8 cellular contexts compared by ENCODE assay signal in the genomic region with DNA sequence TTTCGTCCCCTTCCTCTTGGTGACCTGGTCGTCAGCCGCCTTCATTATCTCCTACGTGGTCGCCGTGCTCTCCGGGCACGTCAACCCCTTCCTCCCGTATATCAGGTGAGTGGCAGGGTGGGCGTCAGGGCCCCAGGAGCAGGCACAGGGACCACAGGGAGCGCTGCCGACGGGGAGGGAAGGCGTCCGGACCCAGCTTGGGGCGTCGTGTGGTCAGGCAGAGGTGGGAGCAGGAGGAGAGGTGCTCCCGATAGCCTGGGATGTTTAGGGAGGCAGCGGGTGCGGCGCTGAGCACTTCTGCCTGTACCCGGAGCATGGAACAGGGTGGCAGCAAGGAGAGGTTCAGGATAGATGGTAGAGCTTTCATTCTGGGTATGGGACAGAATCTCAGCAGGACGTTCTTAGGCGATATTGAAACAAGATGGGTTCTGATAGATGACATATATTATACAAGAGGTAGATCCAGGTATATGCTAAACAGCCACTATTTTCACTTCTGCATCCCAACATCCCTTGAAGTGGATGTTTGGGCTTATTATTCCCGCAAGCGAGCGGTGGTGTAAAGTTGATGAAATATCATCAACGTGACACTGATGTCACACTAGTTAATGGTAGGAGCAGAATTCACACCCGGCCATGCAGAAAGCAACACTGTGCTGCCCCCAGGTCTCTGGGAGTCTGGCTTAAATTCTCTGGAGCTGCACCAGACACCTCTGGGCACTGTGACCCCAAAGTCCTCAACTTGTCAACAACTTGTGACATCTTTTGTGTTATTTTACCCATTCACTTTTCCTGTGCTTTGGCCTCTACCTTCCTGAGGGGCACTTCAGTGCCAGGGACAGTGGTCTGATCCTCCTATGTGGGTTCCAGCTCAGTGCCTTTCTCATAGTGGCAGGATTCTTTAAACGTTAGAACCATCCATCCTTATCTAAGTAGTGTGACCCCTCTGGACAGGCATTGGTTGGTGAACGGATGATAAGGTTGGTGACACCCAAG. TPM values are rescaled to one million over a fixed set of nuclear protein-coding genes. Genes with fewer than 3 reads are reported as not detected.
DNase-seq lines count a peak whose midpoint lies in the region; ATAC-seq and TF ChIP-seq lines count a peak whose summit lies in the region.

No MANE protein-coding gene starts in this region.

- no peak for TF ChIP-seq CTCF in A673 (conservative IDR thresholded peaks at IDR 0.05; ENCODE audit: low read depth, low read length)
- TF ChIP-seq CTCF in RWPE1 (conservative IDR thresholded peaks at IDR 0.05; ENCODE audit: low read depth): no peak
- no peak for TF ChIP-seq CTCF in dorsolateral prefrontal cortex (IDR thresholded peaks at IDR 0.05 in 54 of 56, conservative IDR thresholded peaks at IDR 0.05 in 2 of 56; ENCODE audit: low read depth in 1 of 56, partially characterized antibody in 56 of 56)
- TF ChIP-seq CTCF in vagina (IDR thresholded peaks at IDR 0.05): no peak

- H2AK5ac ChIP-seq in mesenchymal stem cell (ENCODE audit: low read length, severe bottlenecking): no peak overlapping the region

- H3K9me3 ChIP-seq in A673 (ENCODE audit: low read depth, low read length, poor library complexity, severe bottlenecking) (no peaks in the 10 kb centered on the region), mesenchymal stem cell (ENCODE audit: control insufficient read depth, low read length) (no peaks in the 10 kb centered on the region), vagina (no peaks in the 10 kb centered on the region)

- H3K27me3 ChIP-seq in A673 (replicated peaks; ENCODE audit: insufficient read depth, low read depth, low read length, poor library complexity) (no peaks in the 10 kb centered on the region), dorsolateral prefrontal cortex (peaks cover 0 to 4% (median 0%) of the 10 kb centered on the region in 45 donors), mesenchymal stem cell (ENCODE audit: control insufficient read depth in 1 of 2, insufficient read depth in 1 of 2, low read length in 2 of 2) (no peaks in the 10 kb centered on the region), vagina (no peaks in the 10 kb centered on the region)

- H3K4me3 ChIP-seq in A673 (ENCODE audit: low read depth, low read length, poor library complexity, severe bottlenecking) (peak overlapping the region; percentile 75), dorsolateral prefrontal cortex (peak overlapping the region; percentile 53 to 92 (median 80)), mesenchymal stem cell (ENCODE audit: insufficient read depth in 1 of 2, low read depth in 1 of 2, low read length in 2 of 2) (peak overlapping the region; percentile 69 to 90), vagina (peak overlapping the region; percentile 75 to 93)

- peak; percentile 19 for ATAC-seq in GM18505 (IDR thresholded peaks at IDR 0.05; ENCODE audit: unreplicated experiment)
- ATAC-seq in HG02973 (IDR thresholded peaks at IDR 0.05; ENCODE audit: unreplicated experiment): peak; percentile 19
- ATAC-seq in HG03469 (IDR thresholded peaks at IDR 0.05; ENCODE audit: unreplicated experiment): no peak

- H3K79me1 ChIP-seq in mesenchymal stem cell (replicated peaks; ENCODE audit: low read length, poor library complexity, severe bottlenecking): peaks cover 5% of the 10 kb centered on the region

- no peak for TF ChIP-seq POLR2A in GM18505 (IDR thresholded peaks at IDR 0.05; ENCODE audit: borderline replicate concordance, extremely low read depth, insufficient read depth, insufficient read length)
- TF ChIP-seq POLR2A in vagina (IDR thresholded peaks at IDR 0.05): no peak

- 9% methylated on average over 28 of the region's 31 CpGs for WGBS in mesenchymal stem cell

- H4K8ac ChIP-seq in mesenchymal stem cell (ENCODE audit: low read length): peak overlapping the region; percentile 85

- H2BK120ac ChIP-seq in mesenchymal stem cell (ENCODE audit: low read depth, low read length): peak overlapping the region; percentile 65

- BruUV-seq in A673 (replicated peaks; lab: Mats Ljungman, UMichigan): TSS peak; percentile 40

- CTCF ChIA-PET in A673 (lab: Charles Lee): interaction anchor here (0.5 kb wide), 1 partner anchor 49 kb away, joined by 4 read pairs; no protein-coding TSS in a partner anchor
- CTCF ChIA-PET in RWPE1 (lab: Yijun Ruan, JAX): interaction anchor here (0.6 kb wide), 1 partner anchor 355 kb away, joined by 4 read pairs; no protein-coding TSS in a partner anchor

- intact Hi-C loops in A673 (cut with micrococcal nuclease; ENCODE audit: unreplicated experiment) (no loop called here), dorsolateral prefrontal cortex (cut with DNase I) (no loop called here), vagina (cut with DNase I) (no loop called here)

- peak overlapping the region in 1 of 2 experiments; percentile 0 for H3K23ac ChIP-seq in mesenchymal stem cell (ENCODE audit: low read length in 2 of 2)

- H4K91ac ChIP-seq in mesenchymal stem cell (ENCODE audit: low read length): peak overlapping the region; percentile 96

- peak overlapping the region; percentile 87 for H3K27ac ChIP-seq in A673 (ENCODE audit: low read depth, low read length, poor library complexity, severe bottlenecking)
- peak overlapping the region; percentile 90 for H3K27ac ChIP-seq in RWPE1
- peak overlapping the region in 55 of 59 donors; percentile 32 to 95 (median 84) for H3K27ac ChIP-seq in dorsolateral prefrontal cortex
- H3K27ac ChIP-seq in mesenchymal stem cell (ENCODE audit: low read length, poor library complexity, severe bottlenecking): peak overlapping the region; percentile 49
- H3K27ac ChIP-seq in vagina: peak overlapping the region; percentile 96

- H3K4me2 ChIP-seq in mesenchymal stem cell (ENCODE audit: low read length, poor library complexity, severe bottlenecking): peak overlapping the region; percentile 76

- DNase-seq in A673 (ENCODE audit: low spot score) (peak; percentile 35), RWPE1 (ENCODE audit: low spot score) (peak; percentile 26), dorsolateral prefrontal cortex (no peak), mesenchymal stem cell (peak; percentile 57), vagina (ENCODE audit: extremely low spot score in 2 of 2) (no peak)

- POLR2A ChIA-PET in A673 (lab: Charles Lee; ENCODE audit: low non-redundant PET): no interaction called here
- POLR2A ChIA-PET in RWPE1 (lab: Yijun Ruan, JAX; ENCODE audit: low non-redundant PET): interaction anchor here (0.6 to 0.7 kb wide), 2 partner anchors 25 to 1540 kb away, joined by 3 to 4 read pairs; no protein-coding TSS in a partner anchor

- peak overlapping the region; percentile 87 for H2BK15ac ChIP-seq in mesenchymal stem cell (ENCODE audit: low read depth, poor library complexity, severe bottlenecking)

- H3K9ac ChIP-seq in mesenchymal stem cell (ENCODE audit: low read length): peak overlapping the region; percentile 98

- peak overlapping the region; percentile 69 to 94 for H2BK12ac ChIP-seq in mesenchymal stem cell (ENCODE audit: low read length in 2 of 2)

- peaks cover 18% of the 10 kb centered on the region for H3K4me1 ChIP-seq in A673 (ENCODE audit: insufficient read depth, low read length, poor library complexity, severe bottlenecking)
- H3K4me1 ChIP-seq in mesenchymal stem cell (ENCODE audit: control insufficient read depth, insufficient read depth, low read depth, low read length): peaks cover 11% of the 10 kb centered on the region
- H3K4me1 ChIP-seq in vagina: peaks cover 19% of the 10 kb centered on the region

- peak overlapping the region; percentile 1 for H2BK5ac ChIP-seq in mesenchymal stem cell (ENCODE audit: low read depth, low read length, poor library complexity, severe bottlenecking)

- peak overlapping the region; percentile 89 to 96 for H3K18ac ChIP-seq in mesenchymal stem cell (ENCODE audit: low read depth in 1 of 2, low read length in 2 of 2)

- peak overlapping the region; percentile 3 for H2AFZ ChIP-seq in mesenchymal stem cell (ENCODE audit: low read depth, low read length)

- H3K36me3 ChIP-seq in A673 (ENCODE audit: insufficient read depth, low read length, poor library complexity, severe bottlenecking): no peaks in the 10 kb centered on the region
- peaks cover 0 to 23% of the 10 kb centered on the region in 2 experiments for H3K36me3 ChIP-seq in mesenchymal stem cell (ENCODE audit: control insufficient read depth in 1 of 2, insufficient read depth in 2 of 2, low read depth in 1 of 2, low read length in 2 of 2)
- H3K36me3 ChIP-seq in vagina: no peaks in the 10 kb centered on the region

- H3K4ac ChIP-seq in mesenchymal stem cell (ENCODE audit: low read depth in 1 of 2, low read length in 2 of 2): peak overlapping the region; percentile 43 to 65

- peak overlapping the region in 1 of 2 experiments; percentile 84 for H3K14ac ChIP-seq in mesenchymal stem cell (ENCODE audit: low read length in 2 of 2)

RNA-seq across cellular contexts. Expression of gene DRAM1, which starts 0.7 kb away (rescaled TPM):
- total RNA-seq in A673 (2021) (10.3 and 10.5 TPM in 2 replicates), dorsolateral prefrontal cortex (1 to 10 TPM; 1.5 to 7.6 (median 3.3) TPM), vagina (18.9 TPM)
- polyA plus RNA-seq in mesenchymal stem cell (2013, experiment 1 of 2): 85.6 TPM
- polyA plus RNA-seq in mesenchymal stem cell (2013, experiment 2 of 2): 87.7 TPM

RNA-seq across cellular contexts. Expression of gene GNPTAB, which starts 47.4 kb away (rescaled TPM):
- total RNA-seq in A673 (2021): 19.9 and 21.7 TPM in 2 replicates
- total RNA-seq in dorsolateral prefrontal cortex: 100 to 1,000 TPM in 5 of 120 experiments, 10 to 100 TPM in 115; 43.8 to 111 (median 81.7) TPM
- polyA plus RNA-seq in mesenchymal stem cell (2013, experiment 1 of 2): 38.0 TPM
- 39.2 TPM for polyA plus RNA-seq in mesenchymal stem cell (2013, experiment 2 of 2)
- 28.7 TPM for total RNA-seq in vagina

Comparison
In these comparisons a context has a peak if more than half of its experiments do, and no peak if none do; other contexts are left out.
1. DNase-seq: peak in A673 (single experiment), RWPE1 (single experiment) and mesenchymal stem cell (single experiment); none in dorsolateral prefrontal cortex (0 of 10) and vagina (0 of 2).
2. Peak in every context shown above with its lines, with median percentiles within 50 percentile points of each other: H3K27ac ChIP-seq and H3K4me3 ChIP-seq.